15 cellular contexts compared by ENCODE assay signal in the genomic region with DNA sequence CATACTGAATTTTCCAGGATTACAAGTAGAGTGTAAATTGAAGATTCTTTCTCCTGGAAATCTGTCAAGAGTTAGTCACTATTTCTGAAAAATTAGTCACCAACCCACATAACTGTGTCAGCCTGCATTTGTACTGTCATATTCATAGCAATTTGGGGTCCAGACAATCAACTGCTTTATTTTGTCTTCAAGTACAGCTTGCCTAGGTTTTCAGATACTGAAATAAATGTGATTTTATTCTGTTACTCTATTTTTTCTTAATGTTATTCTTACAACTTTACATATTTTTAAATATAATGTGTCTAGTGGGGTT. TPM values are rescaled to one million over a fixed set of nuclear protein-coding genes. Genes with fewer than 3 reads are reported as not detected.
DNase-seq lines count a peak whose midpoint lies in the region; ATAC-seq and TF ChIP-seq lines count a peak whose summit lies in the region.
"Had no signal": no experiment of that assay in that cellular context is flagged by ENCODE, and none has a peak within 500 bp of the region (broad histone marks: within the 10 kb centered on the region; RNA-seq: fewer than 3 reads in every experiment).

No MANE protein-coding gene starts in this region.

- no peaks in the 10 kb centered on the region for H3K36me3 ChIP-seq in fibroblast of lung (ENCODE audit: control insufficient read depth, insufficient read depth, low read length)
- H3K36me3 ChIP-seq: ovary had no signal

- H2AFZ ChIP-seq in fibroblast of lung (ENCODE audit: low read length): no peak overlapping the region

- no peak for ATAC-seq in GM18870 (IDR thresholded peaks at IDR 0.05; ENCODE audit: unreplicated experiment)
- no peak for ATAC-seq in HG02981 (IDR thresholded peaks at IDR 0.05; ENCODE audit: unreplicated experiment)

- peaks cover 8% of the 10 kb centered on the region for H3K36me3 Mint-ChIP-seq in activated T-cell treated with anti-CD3 and anti-CD28 coated beads, Interleukin-2, amount 50 U/mL, for 24 hours (ENCODE audit: low read depth)
- peaks cover 11% of the 10 kb centered on the region for H3K36me3 Mint-ChIP-seq in stimulated activated naive CD8-positive, alpha-beta T cell treated with anti-CD3 and anti-CD28 coated beads, Interleukin-15, Interleukin-2, amounts not matched to agents 100 ng/mL and 50 ng/mL, for 24 hours (ENCODE audit: low read depth)
- H3K36me3 Mint-ChIP-seq: mesothelial cell of epicardium had no signal

- peaks cover 42% of the 10 kb centered on the region for H3K4me1 Mint-ChIP-seq in activated T-cell treated with anti-CD3 and anti-CD28 coated beads, Interleukin-2, amount 50 U/mL, for 24 hours (ENCODE audit: low read depth)
- peaks cover 29% of the 10 kb centered on the region for H3K4me1 Mint-ChIP-seq in stimulated activated naive CD8-positive, alpha-beta T cell treated with anti-CD3 and anti-CD28 coated beads, Interleukin-15, Interleukin-2, amounts not matched to agents 100 ng/mL and 50 ng/mL, for 24 hours (ENCODE audit: low read depth)

- peak overlapping the region; percentile 24 for H3K27ac Mint-ChIP-seq in activated T-cell treated with anti-CD3 and anti-CD28 coated beads, Interleukin-2, amount 50 U/mL, for 24 hours
- peak overlapping the region; percentile 74 for H3K27ac Mint-ChIP-seq in stimulated activated naive CD8-positive, alpha-beta T cell treated with anti-CD3 and anti-CD28 coated beads, Interleukin-15, Interleukin-2, amounts not matched to agents 100 ng/mL and 50 ng/mL, for 24 hours
- H3K27ac Mint-ChIP-seq: activated naive CD8-positive, alpha-beta T cell treated with anti-CD3 and anti-CD28 coated beads, Interleukin-2, amount 10 ng/mL, durations not matched to agents 7 days and 5 days had no signal

- H3K79me2 ChIP-seq in fibroblast of lung (ENCODE audit: control insufficient read depth, insufficient read depth, low read length): no peaks in the 10 kb centered on the region

- no peak for DNase-seq in activated T-cell treated with anti-CD3 and anti-CD28 coated beads, Interleukin-2, amount 50 U/mL, for 24 hours
- DNase-seq in activated T-cell treated with anti-CD3 and anti-CD28 coated beads, Interleukin-2, amount 50 U/mL, for 1 hour: no peak
- peak; percentile 74 for DNase-seq in RPMI7951 (ENCODE audit: low read depth)
- DNase-seq in fibroblast of lung (ENCODE audit: low read depth in 2 of 2): peak in 1 of 2 donors; percentile 77
- DNase-seq in SHP77 treated with DMSO at 0.1 percent for 48 hours (lab: John Stamatoyannopoulos, UW): no peak
- DNase-seq: activated naive CD8-positive, alpha-beta T cell treated with anti-CD3 and anti-CD28 coated beads, Interleukin-2, amount 10 ng/mL, durations not matched to agents 7 days and 5 days; cortex of kidney; DMS153; NCI-H146; NCI-H748 treated with DMSO at 0.1 percent for 48 hours; ovary had no signal

- H3K4me3 ChIP-seq in fibroblast of lung (replicated peaks in 1 of 4; ENCODE audit: control extremely low read depth in 1 of 4, insufficient read depth in 1 of 4, low read depth in 3 of 4, low read length in 4 of 4): no peak overlapping the region
- H3K4me3 ChIP-seq: ovary had no signal

- no peak for TF ChIP-seq CTCF in fibroblast of lung (conservative IDR thresholded peaks at IDR 0.05 in 1 of 2, IDR thresholded peaks at IDR 0.05 in 1 of 2; ENCODE audit: low read depth in 1 of 2, low read length in 2 of 2)

- H3K27me3 Mint-ChIP-seq in activated T-cell treated with anti-CD3 and anti-CD28 coated beads, Interleukin-2, amount 50 U/mL, for 24 hours: no peaks in the 10 kb centered on the region
- no peaks in the 10 kb centered on the region for H3K27me3 Mint-ChIP-seq in stimulated activated naive CD8-positive, alpha-beta T cell treated with anti-CD3 and anti-CD28 coated beads, Interleukin-15, Interleukin-2, amounts not matched to agents 100 ng/mL and 50 ng/mL, for 24 hours
- H3K27me3 Mint-ChIP-seq: activated naive CD8-positive, alpha-beta T cell treated with anti-CD3 and anti-CD28 coated beads, Interleukin-2, amount 10 ng/mL, durations not matched to agents 7 days and 5 days had no signal

- no peaks in the 10 kb centered on the region for H4K20me1 ChIP-seq in fibroblast of lung (ENCODE audit: control insufficient read depth, extremely low read depth, insufficient read depth, low read length)

- H3K27ac ChIP-seq in fibroblast of lung (ENCODE audit: insufficient read depth, low read length): peak overlapping the region; percentile 75

- H3K9ac ChIP-seq in fibroblast of lung (ENCODE audit: insufficient read depth, low read length): no peak overlapping the region

- no peak overlapping the region for H3K4me3 Mint-ChIP-seq in activated T-cell treated with anti-CD3 and anti-CD28 coated beads, Interleukin-2, amount 50 U/mL, for 24 hours
- no peak overlapping the region for H3K4me3 Mint-ChIP-seq in stimulated activated naive CD8-positive, alpha-beta T cell treated with anti-CD3 and anti-CD28 coated beads, Interleukin-15, Interleukin-2, amounts not matched to agents 100 ng/mL and 50 ng/mL, for 24 hours
- H3K4me3 Mint-ChIP-seq: activated naive CD8-positive, alpha-beta T cell treated with anti-CD3 and anti-CD28 coated beads, Interleukin-2, amount 10 ng/mL, durations not matched to agents 7 days and 5 days; mesothelial cell of epicardium had no signal

- H3K9me3 ChIP-seq in fibroblast of lung (ENCODE audit: control insufficient read depth, insufficient read depth, low read depth, low read length): no peaks in the 10 kb centered on the region
- H3K9me3 ChIP-seq: ovary had no signal

- no peaks in the 10 kb centered on the region for H3K27me3 ChIP-seq in fibroblast of lung (ENCODE audit: control insufficient read depth, insufficient read depth, low read length)
- H3K27me3 ChIP-seq: ovary had no signal

- H3K4me2 ChIP-seq in fibroblast of lung (ENCODE audit: extremely low read depth, insufficient read depth, low read length): no peak overlapping the region

- peaks cover 16% of the 10 kb centered on the region for H3K4me1 ChIP-seq in fibroblast of lung (ENCODE audit: control insufficient read depth, extremely low read depth, insufficient read depth, low read length)

- no peaks in the 10 kb centered on the region for H3K9me3 Mint-ChIP-seq in activated T-cell treated with anti-CD3 and anti-CD28 coated beads, Interleukin-2, amount 50 U/mL, for 24 hours
- no peaks in the 10 kb centered on the region for H3K9me3 Mint-ChIP-seq in stimulated activated naive CD8-positive, alpha-beta T cell treated with anti-CD3 and anti-CD28 coated beads, Interleukin-15, Interleukin-2, amounts not matched to agents 100 ng/mL and 50 ng/mL, for 24 hours
- H3K9me3 Mint-ChIP-seq: activated naive CD8-positive, alpha-beta T cell treated with anti-CD3 and anti-CD28 coated beads, Interleukin-2, amount 10 ng/mL, durations not matched to agents 7 days and 5 days; mesothelial cell of epicardium had no signal

RNA-seq across cellular contexts. Expression of a gene that starts 55.1 kb away (rescaled TPM):
- 0.98 and 2.9 TPM in 2 replicates for total RNA-seq in RPMI7951 (2014; rRNA removed; shearing (Covaris generic))
- 0.51 and 1.3 TPM in 2 replicates for total RNA-seq in fibroblast of lung
- 1.1 and 1.5 TPM in 2 replicates for polyA plus RNA-seq in fibroblast of lung
- 0.41 and 0.45 TPM in 2 replicates for polyA plus RNA-seq in fibroblast of lung (2012)
- 0.30 TPM in 1 of 2 replicates, not detected in the other for polyA minus RNA-seq in fibroblast of lung (ENCODE audit: low replicate concordance)
